ENCODE assay signal across 8 cellular contexts in the genomic region with DNA sequence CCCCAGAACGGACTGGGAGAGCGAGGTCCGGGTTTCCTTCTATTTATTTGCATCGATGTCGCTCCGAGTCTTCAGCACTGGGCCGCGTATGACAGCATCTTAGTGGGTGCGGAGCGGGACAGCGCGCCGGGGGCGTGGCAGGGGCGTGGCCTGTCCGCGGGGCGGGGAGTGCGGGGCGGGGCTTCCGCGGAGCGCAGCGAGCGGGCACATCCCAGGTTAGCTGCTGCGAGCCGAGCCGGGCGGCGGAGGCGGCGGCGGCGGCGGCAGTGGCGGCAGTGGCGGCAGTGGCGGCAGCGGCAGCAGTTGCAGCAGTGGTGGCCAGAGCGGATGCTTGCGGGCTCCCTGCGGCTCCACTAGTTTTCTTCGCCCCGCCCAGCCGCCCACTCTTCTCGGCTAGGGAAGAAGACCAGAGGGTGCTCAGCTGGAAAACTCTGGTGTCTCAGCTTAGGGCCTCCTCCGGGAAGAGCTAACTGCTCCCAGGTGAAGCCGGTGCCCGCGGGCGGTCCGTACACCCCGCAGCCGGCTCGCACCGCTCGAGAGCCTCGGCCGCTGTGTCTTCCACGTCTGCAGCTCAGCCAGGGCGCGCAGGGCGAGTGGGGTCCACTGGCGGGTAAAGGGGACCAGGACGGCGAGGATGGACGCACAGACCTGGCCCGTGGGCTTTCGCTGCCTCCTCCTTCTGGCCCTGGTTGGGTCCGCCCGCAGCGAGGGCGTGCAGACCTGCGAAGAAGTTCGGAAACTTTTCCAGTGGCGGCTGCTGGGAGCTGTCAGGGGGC. TPM values are rescaled to one million over a fixed set of nuclear protein-coding genes. Genes with fewer than 3 reads are reported as not detected.
A peak's percentile ranks its signal among the peaks of the same experiment; 100 is the strongest.
DNase-seq lines count a peak whose midpoint lies in the region; ATAC-seq and TF ChIP-seq lines count a peak whose summit lies in the region.

A gene (plus strand): TSS at position 209 of the 776 bp plus-strand sequence.

- H3K9me3 ChIP-seq in right atrium auricular region (no peaks in the 10 kb centered on the region), vagina (no peaks in the 10 kb centered on the region)

- DNase-seq in GM03348 (ENCODE audit: low spot score), result peak; percentile 94
- peak; percentile 76 for DNase-seq in GM23338 (ENCODE audit: low spot score)
- DNase-seq in SW 1271 (lab: John Stamatoyannopoulos, UW), result peak; percentile 3 to 30
- DNase-seq in activated naive CD8-positive, alpha-beta T cell treated with anti-CD3 and anti-CD28 coated beads, Interleukin-2, amount 50 U/mL, for 16 hours (ENCODE audit: low read depth, low spot score), result peak; percentile 49
- peak; percentile 72 for DNase-seq in right atrium auricular region (ENCODE audit: low spot score)
- peak; percentile 25 for DNase-seq in renal cortical epithelial cell (ENCODE audit: low read depth)
- DNase-seq in vagina (ENCODE audit: extremely low spot score in 2 of 2), result no peak

- no peaks in the 10 kb centered on the region; the same call in 2 of the 3 replicates for H3K9me3 Mint-ChIP-seq in GM23338

- H3K9ac ChIP-seq in KMS-11, result no peak within 1 kb of the TSS

- H3K79me2 ChIP-seq in GM23338 (replicated peaks; ENCODE audit: insufficient read depth) (no peaks in the 10 kb centered on the region), KMS-11 (ENCODE audit: insufficient read depth, low read depth) (no peaks in the 10 kb centered on the region)

- peaks cover 56% of the 10 kb centered on the region for H3K27me3 ChIP-seq in GM23338 (ENCODE audit: insufficient read depth)
- no peaks in the 10 kb centered on the region for H3K27me3 ChIP-seq in KMS-11 (ENCODE audit: insufficient read depth, low read depth)
- peaks cover 0 to 5% of the 10 kb centered on the region in 2 donors for H3K27me3 ChIP-seq in right atrium auricular region
- no peaks in the 10 kb centered on the region for H3K27me3 ChIP-seq in vagina

- no peaks in the 10 kb centered on the region for H3F3A ChIP-seq in GM23338 (replicated peaks; ENCODE audit: low read depth)

- peak within 1 kb of the TSS; percentile 91 for H3K4me2 ChIP-seq in GM23338
- peak within 1 kb of the TSS; percentile 90 for H3K4me2 ChIP-seq in KMS-11

- ATAC-seq in GM23338, result peak; percentile 88

- H4K20me1 ChIP-seq in GM23338 (replicated peaks; ENCODE audit: insufficient read depth) (no peaks in the 10 kb centered on the region; the same call in 1 of the 2 replicates), KMS-11 (ENCODE audit: insufficient read depth) (no peaks in the 10 kb centered on the region)

- TF ChIP-seq CTCF in GM23338 (conservative IDR thresholded peaks at IDR 0.05; ENCODE audit: low read depth in 2 of 2) (no peak), KMS-11 (conservative IDR thresholded peaks at IDR 0.05; ENCODE audit: low read depth, low read length) (no peak), right atrium auricular region (IDR thresholded peaks at IDR 0.05) (no peak), vagina (IDR thresholded peaks at IDR 0.05) (no peak)

- peak within 1 kb of the TSS; percentile 85 for H3K4me3 ChIP-seq in GM23338
- H3K4me3 ChIP-seq in KMS-11 (IDR thresholded peaks at IDR 0.05; ENCODE audit: insufficient read depth, low read depth, low read length), result no peak within 1 kb of the TSS
- H3K4me3 ChIP-seq in right atrium auricular region, result peak within 1 kb of the TSS; percentile 30 to 62
- peak within 1 kb of the TSS; percentile 42 to 55 for H3K4me3 ChIP-seq in vagina

- no peak within 1 kb of the TSS for H3K27ac Mint-ChIP-seq in GM23338

- peak within 1 kb of the TSS; percentile 78 for H3K4me3 Mint-ChIP-seq in GM23338

- H3K27ac ChIP-seq in GM23338 (ENCODE audit: low read depth) (no peak within 1 kb of the TSS), KMS-11 (no peak within 1 kb of the TSS), right atrium auricular region (peak within 1 kb of the TSS in 1 of 2 donors; percentile 16), vagina (no peak within 1 kb of the TSS)

- H3K27me3 Mint-ChIP-seq in GM23338 (ENCODE audit: insufficient read depth, low read depth, poor library complexity), result peaks cover 29% of the 10 kb centered on the region

- H2AFZ ChIP-seq in GM23338 (peak within 1 kb of the TSS; percentile 99), KMS-11 (ENCODE audit: low read depth) (peak within 1 kb of the TSS; percentile 61; the same call in 1 of the 2 replicates)

- H3K36me3 ChIP-seq in GM23338 (ENCODE audit: insufficient read depth) (no peaks in the 10 kb centered on the region), KMS-11 (ENCODE audit: insufficient read depth) (no peaks in the 10 kb centered on the region), right atrium auricular region (no peaks in the 10 kb centered on the region), vagina (no peaks in the 10 kb centered on the region)

- intact Hi-C loops in vagina (cut with DNase I), result no loop called here

- no peaks in the 10 kb centered on the region for H3K36me3 Mint-ChIP-seq in GM23338 (ENCODE audit: low read depth)

- H3K4me1 ChIP-seq in GM23338 (ENCODE audit: insufficient read depth), result no peaks in the 10 kb centered on the region
- H3K4me1 ChIP-seq in KMS-11 (ENCODE audit: low read depth, poor library complexity, severe bottlenecking), result no peaks in the 10 kb centered on the region
- H3K4me1 ChIP-seq in right atrium auricular region, result peaks cover 0 to 14% of the 10 kb centered on the region in 2 donors
- H3K4me1 ChIP-seq in vagina, result peaks cover 12% of the 10 kb centered on the region

- no peaks in the 10 kb centered on the region for H3K9me2 ChIP-seq in GM23338 (ENCODE audit: insufficient read depth)

- TF ChIP-seq POLR2A in vagina (IDR thresholded peaks at IDR 0.05), result no peak

- peaks cover 3% of the 10 kb centered on the region; the same call in 2 of the 3 replicates for H3K4me1 Mint-ChIP-seq in GM23338

TF ChIP-seq in GM23338, 12 proteins besides CTCF, POLR2A, EP300 and RAD21:
- TF ChIP-seq EZH2 (IDR thresholded peaks at IDR 0.05; ENCODE audit: low read depth, unreplicated experiment) (peak; percentile 57), ZNF114 (CRISPR knock-in tag; IDR thresholded peaks at IDR 0.05) (no peak), CREB1 (CRISPR knock-in tag; IDR thresholded peaks at IDR 0.05; ENCODE audit: low read depth) (no peak), EZH2phosphoT487 (IDR thresholded peaks at IDR 0.05; ENCODE audit: unreplicated experiment) (no peak), POLR2AphosphoS5 (IDR thresholded peaks at IDR 0.05; ENCODE audit: low read depth) (no peak), JUNB (IDR thresholded peaks at IDR 0.05; ENCODE audit: unreplicated experiment) (no peak)
- TF ChIP-seq, protein P1, sequence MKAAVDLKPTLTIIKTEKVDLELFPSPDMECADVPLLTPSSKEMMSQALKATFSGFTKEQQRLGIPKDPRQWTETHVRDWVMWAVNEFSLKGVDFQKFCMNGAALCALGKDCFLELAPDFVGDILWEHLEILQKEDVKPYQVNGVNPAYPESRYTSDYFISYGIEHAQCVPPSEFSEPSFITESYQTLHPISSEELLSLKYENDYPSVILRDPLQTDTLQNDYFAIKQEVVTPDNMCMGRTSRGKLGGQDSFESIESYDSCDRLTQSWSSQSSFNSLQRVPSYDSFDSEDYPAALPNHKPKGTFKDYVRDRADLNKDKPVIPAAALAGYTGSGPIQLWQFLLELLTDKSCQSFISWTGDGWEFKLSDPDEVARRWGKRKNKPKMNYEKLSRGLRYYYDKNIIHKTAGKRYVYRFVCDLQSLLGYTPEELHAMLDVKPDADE (IDR thresholded peaks at IDR 0.05), result no peak

RNA-seq across cellular contexts. Expression of the gene that starts here (rescaled TPM):
- total RNA-seq in GM23338 (2014; rRNA removed; shearing (Covaris generic)), result 1.1 and 1.2 TPM in 2 replicates
- polyA plus RNA-seq in GM23338 (2016; fragmentation: Nextera tagmentation; extraction: Ambion mirVana), result 0.78 and 0.95 TPM in 2 replicates
- total RNA-seq in right atrium auricular region, result 1 to 10 TPM in 1 of 2 donors, under 1 TPM in 1; 0.83 to 1.3 TPM
- 0.75 TPM in 1 of 2 replicates, not detected in the other for total RNA-seq in renal cortical epithelial cell
- 1.7 TPM for total RNA-seq in vagina

Comparison
In these comparisons a context has a peak if more than half of its experiments do, and no peak if none do; other contexts are left out.
1. Peak in DNase-seq in renal cortical epithelial cell; RNA of the gene not detected or under 1 TPM.
2. DNase-seq: peak in GM03348 (single experiment), GM23338 (single experiment), SW 1271 (2 of 2), activated naive CD8-positive, alpha-beta T cell treated with anti-CD3 and anti-CD28 coated beads, Interleukin-2, amount 50 U/mL, for 16 hours (single experiment) and right atrium auricular region (single experiment); none in vagina (0 of 2).